ENCODE assay signal across 9 cellular contexts in the genomic region with DNA sequence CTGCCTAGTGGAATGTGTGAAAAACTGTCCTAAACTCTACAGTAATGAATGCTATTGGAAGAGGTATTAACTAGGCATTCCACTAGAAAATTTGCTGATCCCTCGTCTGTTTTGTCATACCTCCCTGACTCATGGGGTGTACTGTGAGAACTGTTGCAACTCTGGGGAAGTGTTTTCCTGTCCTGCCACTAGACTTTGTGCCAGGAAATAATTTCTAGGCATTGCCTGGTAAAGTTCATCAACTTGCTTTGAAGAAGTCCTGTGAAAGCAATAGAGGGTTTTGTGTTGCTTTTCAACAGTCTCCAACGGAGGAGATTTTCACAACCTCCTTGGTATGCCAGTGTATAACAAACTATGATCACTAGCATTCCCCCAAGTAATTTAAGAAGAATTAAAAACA.
DNase-seq lines count a peak whose midpoint lies in the region; ATAC-seq and TF ChIP-seq lines count a peak whose summit lies in the region.
"Had no signal": no experiment of that assay in that cellular context is flagged by ENCODE, and none has a peak within 500 bp of the region (broad histone marks: within the 10 kb centered on the region; RNA-seq: fewer than 3 reads in every experiment).

No MANE protein-coding gene starts in this region.

- no peak for TF ChIP-seq CTCF in coronary artery (IDR thresholded peaks at IDR 0.05)
- TF ChIP-seq CTCF in tibial artery (IDR thresholded peaks at IDR 0.05), result no peak

- no peaks in the 10 kb centered on the region for H3K9me3 ChIP-seq in tibial artery
- H3K9me3 ChIP-seq: ovary had no signal

- H3K4me1 ChIP-seq in tibial artery, result peaks cover 0 to 68% (median 34%) of the 10 kb centered on the region in 4 donors

- H3K27me3 ChIP-seq in tibial artery, result no peaks in the 10 kb centered on the region
- H3K27me3 ChIP-seq: ovary had no signal

- no peak overlapping the region for H3K4me3 ChIP-seq in coronary artery
- H3K4me3 ChIP-seq in tibial artery, result no peak overlapping the region
- H3K4me3 ChIP-seq: ovary had no signal

- DNase-seq in LHCN-M2 (ENCODE audit: low read depth), result peak; percentile 86
- no peak for DNase-seq in coronary artery (ENCODE audit: low spot score)
- DNase-seq in kidney glomerular epithelial cell (lab: John Stamatoyannopoulos, UW), result peak; percentile 56
- DNase-seq in tibial artery, result peak in 1 of 2 donors; percentile 31
- DNase-seq in NOMO-1 (lab: John Stamatoyannopoulos, UW; ENCODE audit: unreplicated experiment in 2 of 2), result no peak

- H3K27ac ChIP-seq in coronary artery, result peak overlapping the region; percentile 50 to 62
- peak overlapping the region; percentile 52 to 72 for H3K27ac ChIP-seq in tibial artery
- H3K27ac ChIP-seq: ovary had no signal

- H3K36me3 ChIP-seq in tibial artery, result no peaks in the 10 kb centered on the region
- H3K36me3 ChIP-seq: ovary had no signal

- intact Hi-C loops in tibial artery (cut with DNase I; ENCODE audit: low total_unique reads), result no loop called here

- ATAC-seq in HG03460 (IDR thresholded peaks at IDR 0.05; ENCODE audit: unreplicated experiment) (no peak), GM18861 (IDR thresholded peaks at IDR 0.05; ENCODE audit: unreplicated experiment) (no peak), HG02870 (IDR thresholded peaks at IDR 0.05; ENCODE audit: unreplicated experiment) (no peak)

Comparison
In these comparisons a context has a peak if more than half of its experiments do, and no peak if none do; other contexts are left out.
1. DNase-seq: peak in LHCN-M2 (single experiment) and kidney glomerular epithelial cell (single experiment); none in coronary artery (single experiment) and NOMO-1 (0 of 2).